In genomic region chr20:23082846-23083552, GRCh38 we compare ENCODE assay signal across 13 cellular contexts. TPM values are rescaled to one million over a fixed set of nuclear protein-coding genes. Genes with fewer than 3 reads are reported as not detected.
DNase-seq lines count a peak whose midpoint lies in the region; ATAC-seq and TF ChIP-seq lines count a peak whose summit lies in the region.
"Had no signal": no experiment of that assay in that cellular context is flagged by ENCODE, and none has a peak within 500 bp of the region (broad histone marks: within the 10 kb centered on the region; RNA-seq: fewer than 3 reads in every experiment).

No MANE protein-coding gene starts in this region.

- H3K27me3 ChIP-seq in right cardiac atrium (ENCODE audit: control insufficient read depth, insufficient read depth): no peaks in the 10 kb centered on the region
- no peaks in the 10 kb centered on the region for H3K27me3 ChIP-seq in rectal smooth muscle tissue (ENCODE audit: control insufficient read depth, insufficient read depth, low read length)
- no peaks in the 10 kb centered on the region for H3K27me3 ChIP-seq in BE2C

- intact Hi-C loops in right cardiac atrium (cut with DNase I): no loop called here

- TF ChIP-seq CTCF in GM12875 (IDR thresholded peaks at IDR 0.05; ENCODE audit: borderline replicate concordance, insufficient read depth, low read depth, low read length) (no peak), RWPE1 (conservative IDR thresholded peaks at IDR 0.05; ENCODE audit: low read depth) (no peak), BE2C (IDR thresholded peaks at IDR 0.05; ENCODE audit: low read depth, low read length) (no peak)

- POLR2A ChIA-PET in RWPE1 (lab: Yijun Ruan, JAX; ENCODE audit: low non-redundant PET): no interaction called here

- peak overlapping the region; percentile 28; the same call in 1 of the 2 replicates for H3K27ac ChIP-seq in RWPE1
- H3K27ac ChIP-seq in right cardiac atrium (ENCODE audit: low read length): peak overlapping the region; percentile 60
- H3K27ac ChIP-seq in rectal smooth muscle tissue (ENCODE audit: low read depth, low read length): peak overlapping the region; percentile 6

- peak overlapping the region; percentile 46 for H3K4me3 ChIP-seq in GM12875 (ENCODE audit: low read depth, low read length)
- peak overlapping the region; percentile 37 for H3K4me3 ChIP-seq in right cardiac atrium (ENCODE audit: low read length)
- H3K4me3 ChIP-seq in rectal smooth muscle tissue (ENCODE audit: low read length): peak overlapping the region; percentile 27
- H3K4me3 ChIP-seq in BE2C (ENCODE audit: low read depth, low read length): no peak overlapping the region

- WGBS in right cardiac atrium: 49% methylated on average over 9 of the region's 9 CpGs

- H3K9me3 ChIP-seq in right cardiac atrium (ENCODE audit: control insufficient read depth, low read length): no peaks in the 10 kb centered on the region
- no peaks in the 10 kb centered on the region for H3K9me3 ChIP-seq in BE2C

- no peaks in the 10 kb centered on the region for H3K36me3 ChIP-seq in rectal smooth muscle tissue (ENCODE audit: control insufficient read depth, insufficient read depth, low read length)
- H3K36me3 ChIP-seq in BE2C: no peaks in the 10 kb centered on the region

- no peak for DNase-seq in RWPE1 (ENCODE audit: low spot score)
- peak; percentile 69 to 83 (median 79) for DNase-seq in right cardiac atrium
- DNase-seq in NCI-H345 (lab: John Stamatoyannopoulos, UW): no peak
- no peak for DNase-seq in BE2C
- DNase-seq: activated B cell treated with CpG ODN at 0.5 μM for 24 hours, HFFc6 had no signal

- CTCF ChIA-PET in RWPE1 (lab: Yijun Ruan, JAX): no interaction called here

- ATAC-seq in right cardiac atrium (peak; percentile 36 to 56), GM21526 (IDR thresholded peaks at IDR 0.05; ENCODE audit: low FRiP score, unreplicated experiment) (no peak), HG02571 (IDR thresholded peaks at IDR 0.05; ENCODE audit: unreplicated experiment) (no peak)

- no peak overlapping the region for H3K9ac ChIP-seq in rectal smooth muscle tissue (ENCODE audit: low read length)

- H3K4me1 ChIP-seq in right cardiac atrium (ENCODE audit: control insufficient read depth, insufficient read depth, low read length) (peaks cover 2% of the 10 kb centered on the region), rectal smooth muscle tissue (ENCODE audit: control insufficient read depth, insufficient read depth, low read length) (no peaks in the 10 kb centered on the region), BE2C (no peaks in the 10 kb centered on the region)

RNA-seq across cellular contexts. Expression of gene CD93, which starts 3.1 kb away (rescaled TPM):
- 10 to 100 TPM; 25.6 to 51.6 (median 41.7) TPM for total RNA-seq in right cardiac atrium
- polyA plus RNA-seq in right cardiac atrium: 14.1 TPM
- polyA plus RNA-seq in BE2C (2012; ENCODE audit: insufficient read depth, insufficient read length, low read depth): 0.17 TPM
- total RNA-seq: activated B cell treated with CpG ODN at 0.5 μM for 24 hours, HFFc6, myocyte had no signal
- polyA plus RNA-seq: IgD-negative memory B cell had no signal

RNA-seq across cellular contexts. Expression of gene THBD, which starts 33.5 kb away (rescaled TPM):
- total RNA-seq in right cardiac atrium: 10 to 100 TPM; 15.4 to 48.1 (median 18.5) TPM
- 17.5 TPM for polyA plus RNA-seq in right cardiac atrium
- not detected for polyA plus RNA-seq in BE2C (2012; ENCODE audit: insufficient read depth, insufficient read length, low read depth)
- total RNA-seq: activated B cell treated with CpG ODN at 0.5 μM for 24 hours had no signal
- polyA plus RNA-seq: IgD-negative memory B cell had no signal

RNA-seq across cellular contexts. Expression of gene SSTR4, which starts 47.9 kb away (rescaled TPM):
- not detected for total RNA-seq in right cardiac atrium
- polyA plus RNA-seq in right cardiac atrium: not detected
- not detected for polyA plus RNA-seq in BE2C (2012; ENCODE audit: insufficient read depth, insufficient read length, low read depth)
- total RNA-seq: activated B cell treated with CpG ODN at 0.5 μM for 24 hours, epithelial cell of proximal tubule, HFFc6, myocyte had no signal
- polyA plus RNA-seq: IgD-negative memory B cell had no signal

Comparison
In these comparisons a context has a peak if more than half of its experiments do, and no peak if none do; other contexts are left out.
1. DNase-seq: peak in right cardiac atrium (3 of 3); none in RWPE1 (single experiment), NCI-H345 (single experiment) and BE2C (single experiment).
2. H3K27ac ChIP-seq: peak in every context shown above with its lines; median percentile 60 in right cardiac atrium; 28 in RWPE1; 6 in rectal smooth muscle tissue.
3. ATAC-seq: peak in right cardiac atrium (2 of 2); none in GM21526 (single experiment) and HG02571 (single experiment).